ENCODE assay signal across 27 cellular contexts in the genomic region with DNA sequence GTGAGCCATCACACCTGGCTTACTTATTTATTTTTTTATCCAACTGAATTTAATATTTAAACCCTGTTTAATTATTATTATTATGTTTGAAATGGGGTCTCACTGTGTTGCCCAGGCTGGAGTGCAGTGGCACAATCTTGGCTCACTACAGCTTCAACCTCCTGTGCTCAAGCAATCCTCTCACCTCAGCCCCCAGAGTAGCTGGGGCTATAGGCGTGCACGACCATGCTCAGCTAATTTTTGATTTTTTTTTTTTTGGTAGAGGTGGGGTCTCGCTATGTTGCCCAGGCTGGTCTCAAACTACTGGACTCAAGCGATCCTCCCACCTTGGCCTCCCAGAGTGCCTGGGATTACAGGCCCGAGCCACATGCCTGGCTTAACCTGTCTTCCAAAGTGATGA.
"Had no signal": no experiment of that assay in that cellular context is flagged by ENCODE, and none has a peak within 500 bp of the region (broad histone marks: within the 10 kb centered on the region; RNA-seq: fewer than 3 reads in every experiment).

No MANE protein-coding gene starts in this region.

- H3K27me3 ChIP-seq: stomach, suprapubic skin, testis, thyroid gland, tibial artery, tibial nerve, transverse colon, upper lobe of left lung, upper lobe of right lung, uterus, vagina had no signal

- H3K4me3 ChIP-seq: stomach, suprapubic skin, testis, thoracic aorta, thyroid gland, tibial artery, tibial nerve, transverse colon, upper lobe of left lung, upper lobe of right lung, uterus, vagina had no signal

- H3K27ac ChIP-seq: stomach, suprapubic skin, testis, thoracic aorta, thyroid gland, tibial artery, tibial nerve, transverse colon, upper lobe of left lung, upper lobe of right lung, uterus, vagina had no signal

- H3K4me1 ChIP-seq: stomach, suprapubic skin, testis, tibial artery, tibial nerve, transverse colon, upper lobe of left lung, upper lobe of right lung, uterus, vagina had no signal

- ATAC-seq: stimulated activated effector memory CD8-positive, alpha-beta T cell treated with anti-CD3 and anti-CD28 coated beads, Interleukin-12 subunit alpha, Interleukin-12 subunit beta, amount 100 ng/mL, for 72 hours; stimulated activated memory B cell treated with anti-CD40 and anti-IgM and Interleukin-4, amounts not matched to agents 10 μg/mL and 1 μg/mL and 100 μg/mL, for 72 hours; stimulated activated naive B cell treated with anti-CD40 and anti-IgM and Interleukin-4, amounts not matched to agents 10 μg/mL and 1 μg/mL and 100 μg/mL, for 72 hours; stimulated activated naive CD8-positive, alpha-beta T cell treated with anti-CD3 and anti-CD28 coated beads, Interleukin-15, amount 100 ng/mL, for 72 hours; stimulated activated naive CD8-positive, alpha-beta T cell treated with anti-CD3 and anti-CD28 coated beads, Interleukin-15, Interleukin-2, amounts not matched to agents 100 U/mL and 50 U/mL, for 24 hours; upper lobe of right lung had no signal

- H3K36me3 ChIP-seq: suprapubic skin, thoracic aorta, thyroid gland, tibial artery, transverse colon, upper lobe of left lung, upper lobe of right lung, uterus, vagina had no signal

- DNase-seq: stimulated activated CD4-positive, alpha-beta T cell treated with anti-CD3 and anti-CD28 coated beads, Interleukin-2, amount 100 ng/mL, for 48 hours; stimulated activated CD4-positive, alpha-beta T cell treated with anti-CD3 and anti-CD28 coated beads, Interleukin-4, amount 100 ng/mL, for 1 hour; stimulated activated CD4-positive, alpha-beta T cell treated with anti-CD3 and anti-CD28 coated beads, Interleukin-4, amount 100 ng/mL, for 24 hours; stimulated activated CD4-positive, alpha-beta T cell treated with anti-CD3 and anti-CD28 coated beads, Interleukin-4, amount 100 ng/mL, for 4 hours; stimulated activated CD8-positive, alpha-beta memory T cell treated with anti-CD3 and anti-CD28 coated beads, Interleukin-4, amount 100 ng/mL, for 48 hours; stimulated activated naive B cell treated with anti-CD40 and anti-IgM and Interleukin-4, amounts not matched to agents 10 μg/mL and 1 μg/mL and 100 μg/mL, for 72 hours; stimulated activated naive CD4-positive, alpha-beta T cell; stimulated activated naive CD4-positive, alpha-beta T cell treated with Interleukin-2 at 50 U/mL for 16 hours; stimulated activated naive CD8-positive, alpha-beta T cell treated with anti-CD3 and anti-CD28 coated beads, Interleukin-15, amount 100 ng/mL, for 72 hours; stimulated activated naive CD8-positive, alpha-beta T cell treated with anti-CD3 and anti-CD28 coated beads, Interleukin-15, Interleukin-2, amounts not matched to agents 100 U/mL and 50 U/mL, for 24 hours; stomach; substantia nigra; testis; thyroid gland; tibial artery; transverse colon; trophoblast cell; upper lobe of left lung; upper lobe of right lung; uterus had no signal

- H3K9me3 ChIP-seq: stomach, suprapubic skin, testis, thoracic aorta, thyroid gland, tibial artery, tibial nerve, transverse colon, upper lobe of left lung, upper lobe of right lung, uterus, vagina had no signal

- FAIRE-seq: urothelium cell line had no signal
